Comparison of ENCODE assay signal across 13 cellular contexts in genomic region chr3:171846594-171846993, GRCh38. TPM values are rescaled to one million over a fixed set of nuclear protein-coding genes. Genes with fewer than 3 reads are reported as not detected.
DNase-seq lines count a peak whose midpoint lies in the region; ATAC-seq and TF ChIP-seq lines count a peak whose summit lies in the region.
"Had no signal": no experiment of that assay in that cellular context is flagged by ENCODE, and none has a peak within 500 bp of the region (broad histone marks: within the 10 kb centered on the region; RNA-seq: fewer than 3 reads in every experiment).

No MANE protein-coding gene starts in this region.

- H3K36me3 ChIP-seq in OCI-LY3 (replicated peaks; ENCODE audit: low read depth, low read length) = no peaks in the 10 kb centered on the region
- H3K36me3 ChIP-seq: BE2C had no signal

- H3K36me3 Mint-ChIP-seq in activated naive CD4-positive, alpha-beta T cell treated with anti-CD3 and anti-CD28 coated beads for 36 hours (ENCODE audit: low read depth) = no peaks in the 10 kb centered on the region
- H3K36me3 Mint-ChIP-seq in stimulated activated naive CD8-positive, alpha-beta T cell treated with anti-CD3 and anti-CD28 coated beads, Interleukin-15, Interleukin-2, amounts not matched to agents 100 ng/mL and 50 ng/mL, for 24 hours (ENCODE audit: low read depth) = no peaks in the 10 kb centered on the region
- H3K36me3 Mint-ChIP-seq in endothelial cell (ENCODE audit: low read depth, unreplicated experiment) = peaks cover 4% of the 10 kb centered on the region
- H3K36me3 Mint-ChIP-seq: IgD-negative memory B cell had no signal

- no peak overlapping the region for H3K4me3 ChIP-seq in OCI-LY3 (ENCODE audit: low read length)

- H3K9ac ChIP-seq in OCI-LY3 (ENCODE audit: low read length) = no peak overlapping the region

- 0 out of 2 replicates have a peak, but pooled peaks cover 1% of the 10 kb centered on the region for H3K27me3 ChIP-seq in OCI-LY3 (ENCODE audit: low read depth, low read length)
- H3K27me3 ChIP-seq: BE2C had no signal

- DNase-seq in activated naive CD4-positive, alpha-beta T cell treated with anti-CD3 and anti-CD28 coated beads for 36 hours = peak; percentile 32
- DNase-seq in activated naive CD4-positive, alpha-beta T cell treated with Interleukin-2 at 50 U/mL for 16 hours = no peak
- no peak for DNase-seq in Right ventricle myocardium inferior (ENCODE audit: missing footprints)
- DNase-seq in endothelial cell (ENCODE audit: low spot score) = no peak
- DNase-seq in OCI-M2 (lab: John Stamatoyannopoulos, UW; ENCODE audit: unreplicated experiment) = no peak
- DNase-seq: BE2C, mammary epithelial cell had no signal

- intact Hi-C loops in activated naive CD4-positive, alpha-beta T cell treated with anti-CD3 and anti-CD28 coated beads for 36 hours (cut with micrococcal nuclease) = loop anchor here (1.0 to 2.0 kb wide), 7 partner anchors 30 to 904 kb away; partner anchors contain the start of genes ECT2 and FNDC3B
- intact Hi-C loops in Right ventricle myocardium inferior (cut with DNase I) = no loop called here

- H3K9me3 ChIP-seq in OCI-LY3 (ENCODE audit: insufficient read depth, low read length) = no peaks in the 10 kb centered on the region
- H3K9me3 ChIP-seq: BE2C had no signal

- peak overlapping the region; percentile 42 for H3K4me2 ChIP-seq in OCI-LY3 (ENCODE audit: low read length)

- peaks cover 18% of the 10 kb centered on the region for H3K4me1 Mint-ChIP-seq in activated naive CD4-positive, alpha-beta T cell treated with anti-CD3 and anti-CD28 coated beads for 36 hours (ENCODE audit: low read depth)
- H3K4me1 Mint-ChIP-seq in stimulated activated naive CD8-positive, alpha-beta T cell treated with anti-CD3 and anti-CD28 coated beads, Interleukin-15, Interleukin-2, amounts not matched to agents 100 ng/mL and 50 ng/mL, for 24 hours (ENCODE audit: low read depth) = peaks cover 39% of the 10 kb centered on the region
- peaks cover 14% of the 10 kb centered on the region for H3K4me1 Mint-ChIP-seq in endothelial cell (ENCODE audit: unreplicated experiment)
- H3K4me1 Mint-ChIP-seq: central memory CD8-positive, alpha-beta T cell; IgD-negative memory B cell had no signal

- H3K9me3 Mint-ChIP-seq in activated naive CD4-positive, alpha-beta T cell treated with anti-CD3 and anti-CD28 coated beads for 36 hours = no peaks in the 10 kb centered on the region
- no peaks in the 10 kb centered on the region for H3K9me3 Mint-ChIP-seq in stimulated activated naive CD8-positive, alpha-beta T cell treated with anti-CD3 and anti-CD28 coated beads, Interleukin-15, Interleukin-2, amounts not matched to agents 100 ng/mL and 50 ng/mL, for 24 hours
- no peaks in the 10 kb centered on the region for H3K9me3 Mint-ChIP-seq in endothelial cell (ENCODE audit: unreplicated experiment)
- H3K9me3 Mint-ChIP-seq: central memory CD8-positive, alpha-beta T cell had no signal

- CTCF ChIA-PET in activated naive CD4-positive, alpha-beta T cell treated with anti-CD3 and anti-CD28 coated beads for 36 hours (lab: Charles Lee) = no interaction called here

- H2AFZ ChIP-seq in OCI-LY3 (ENCODE audit: low read depth, low read length) = no peak overlapping the region

- H3K4me1 ChIP-seq in OCI-LY3 (ENCODE audit: low read length) = peaks cover 9% of the 10 kb centered on the region
- H3K4me1 ChIP-seq: BE2C had no signal

- no peak overlapping the region for H3K27ac ChIP-seq in OCI-LY3 (ENCODE audit: low read length)

- ATAC-seq in HG02884 (IDR thresholded peaks at IDR 0.05; ENCODE audit: unreplicated experiment) (peak; percentile 98), Right ventricle myocardium inferior (no peak)

- peaks cover 1% of the 10 kb centered on the region for H3K27me3 Mint-ChIP-seq in activated naive CD4-positive, alpha-beta T cell treated with anti-CD3 and anti-CD28 coated beads for 36 hours (ENCODE audit: low read depth)
- peaks cover 21% of the 10 kb centered on the region for H3K27me3 Mint-ChIP-seq in stimulated activated naive CD8-positive, alpha-beta T cell treated with anti-CD3 and anti-CD28 coated beads, Interleukin-15, Interleukin-2, amounts not matched to agents 100 ng/mL and 50 ng/mL, for 24 hours
- peaks cover 2% of the 10 kb centered on the region for H3K27me3 Mint-ChIP-seq in endothelial cell (ENCODE audit: unreplicated experiment)

- TF ChIP-seq CTCF in OCI-LY3 (IDR thresholded peaks at IDR 0.05; ENCODE audit: low read depth, low read length) = no peak
- no peak for TF ChIP-seq CTCF in endothelial cell (IDR thresholded peaks at IDR 0.05; ENCODE audit: unreplicated experiment)

- no peak overlapping the region for H3K27ac Mint-ChIP-seq in activated naive CD4-positive, alpha-beta T cell treated with anti-CD3 and anti-CD28 coated beads for 36 hours
- peak overlapping the region; percentile 89 for H3K27ac Mint-ChIP-seq in stimulated activated naive CD8-positive, alpha-beta T cell treated with anti-CD3 and anti-CD28 coated beads, Interleukin-15, Interleukin-2, amounts not matched to agents 100 ng/mL and 50 ng/mL, for 24 hours
- H3K27ac Mint-ChIP-seq in endothelial cell (ENCODE audit: unreplicated experiment) = no peak overlapping the region
- H3K27ac Mint-ChIP-seq: IgD-negative memory B cell had no signal

- H4K20me1 ChIP-seq in OCI-LY3 (ENCODE audit: insufficient read depth, low read length) = no peaks in the 10 kb centered on the region

- H3K4me3 Mint-ChIP-seq in activated naive CD4-positive, alpha-beta T cell treated with anti-CD3 and anti-CD28 coated beads for 36 hours = no peak overlapping the region
- H3K4me3 Mint-ChIP-seq in stimulated activated naive CD8-positive, alpha-beta T cell treated with anti-CD3 and anti-CD28 coated beads, Interleukin-15, Interleukin-2, amounts not matched to agents 100 ng/mL and 50 ng/mL, for 24 hours = peak overlapping the region; percentile 40
- no peak overlapping the region for H3K4me3 Mint-ChIP-seq in endothelial cell (ENCODE audit: unreplicated experiment)
- H3K4me3 Mint-ChIP-seq: central memory CD8-positive, alpha-beta T cell; IgD-negative memory B cell had no signal

- no peaks in the 10 kb centered on the region for H3K79me2 ChIP-seq in OCI-LY3 (ENCODE audit: low read length)

RNA-seq across cellular contexts. Expression of gene TMEM212, which starts 3.4 kb away (rescaled TPM):
- not detected for total RNA-seq in activated naive CD4-positive, alpha-beta T cell treated with anti-CD3 and anti-CD28 coated beads for 36 hours
- total RNA-seq in Right ventricle myocardium inferior = not detected
- not detected for total RNA-seq in endothelial cell (ENCODE audit: unreplicated experiment)
- total RNA-seq: mammary epithelial cell; T-helper 1 cell treated with Interleukin-12 subunit alpha and Interleukin-12 subunit beta and Interleukin-4 antibody, amounts not matched to agents 30 ng/mL and 1 ng/mL, for 36 hours had no signal

RNA-seq across cellular contexts. Expression of gene PLD1, which starts 36.3 kb away (rescaled TPM):
- under 1 TPM in 1 of 2 experiments, not detected in 1; 0.25 TPM for total RNA-seq in activated naive CD4-positive, alpha-beta T cell treated with anti-CD3 and anti-CD28 coated beads for 36 hours
- total RNA-seq in Right ventricle myocardium inferior = 78.0 TPM
- 61.5 TPM for total RNA-seq in endothelial cell (ENCODE audit: unreplicated experiment)

Comparison
In these comparisons a context has a peak if more than half of its experiments do, and no peak if none do; other contexts are left out.
1. RNA of gene PLD1, which starts 36.3 kb away (total RNA-seq): 78.0 TPM in Right ventricle myocardium inferior (single experiment) and 61.5 TPM in endothelial cell (single experiment); 0.25 TPM in activated naive CD4-positive, alpha-beta T cell treated with anti-CD3 and anti-CD28 coated beads for 36 hours; every median in the first group is over 10 times any median in the second.